In genomic region chr16:89328412-89329400, GRCh38 we compare ENCODE assay signal across 2 cellular contexts.
TF ChIP-seq lines count a peak whose summit lies in the region.

No MANE protein-coding gene starts in this region.

TF ChIP-seq in Ishikawa, 13 proteins besides CTCF, POLR2A, EP300 and RAD21:
- TF ChIP-seq NFIC (IDR thresholded peaks at IDR 0.05) (peak; percentile 19; the same call in 1 of the 2 replicates), TEAD4 (IDR thresholded peaks at IDR 0.05) (peak; percentile 28; the same call in 1 of the 2 replicates)
TF ChIP-seq in Ishikawa: peak in this region for 2; not testable (repeated sequence) for 11.

TF ChIP-seq in K562, 482 proteins besides CTCF, POLR2A, EP300 and RAD21:
- peak in 1 of 2 experiments; percentile 18; a peak in 1 of 4 replicates for TF ChIP-seq KDM1A (IDR thresholded peaks at IDR 0.05)
- TF ChIP-seq RCOR1 (IDR thresholded peaks at IDR 0.05; ENCODE audit: borderline replicate concordance in 1 of 2, low read depth in 2 of 2, low read length in 2 of 2): peak in 1 of 2 experiments; percentile 20; a peak in 1 of 4 replicates
- TF ChIP-seq POLR2G (IDR thresholded peaks at IDR 0.05; ENCODE audit: low read depth, low read length): peak; percentile 57
- TF ChIP-seq BHLHE40 (IDR thresholded peaks at IDR 0.05; ENCODE audit: low read length): peak; percentile 63
- peak; percentile 68 for TF ChIP-seq RBM22 (IDR thresholded peaks at IDR 0.05; ENCODE audit: low read depth, low read length, poor library complexity, severe bottlenecking)
